In the genomic region with DNA sequence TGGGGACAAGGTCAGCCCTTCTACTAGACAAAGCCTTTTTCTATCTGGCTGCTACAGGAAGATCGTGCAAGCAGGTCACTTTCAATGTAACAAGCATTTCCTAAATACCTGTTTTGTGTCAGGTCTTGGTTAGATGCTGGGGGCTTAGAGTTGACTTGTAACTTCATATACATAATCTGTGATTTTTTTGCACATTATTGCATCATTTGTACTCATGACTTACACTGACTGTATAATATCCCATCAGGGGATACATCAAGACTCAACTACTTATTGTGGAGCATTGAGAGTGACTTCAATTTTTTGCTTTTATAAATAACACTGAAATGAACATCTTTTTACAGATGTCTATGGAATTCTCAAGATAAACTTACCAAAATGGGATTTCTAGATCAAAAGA, we compare ENCODE assay signal across 27 cellular contexts.
DNase-seq lines count a peak whose midpoint lies in the region; ATAC-seq and TF ChIP-seq lines count a peak whose summit lies in the region.
"Had no signal": no experiment of that assay in that cellular context is flagged by ENCODE, and none has a peak within 500 bp of the region (broad histone marks: within the 10 kb centered on the region; RNA-seq: fewer than 3 reads in every experiment).

No MANE protein-coding gene starts in this region.

- H3K27me3 ChIP-seq in right atrium auricular region = no peaks in the 10 kb centered on the region
- no peaks in the 10 kb centered on the region for H3K27me3 ChIP-seq in Karpas-422 (ENCODE audit: low read length)
- no peaks in the 10 kb centered on the region for H3K27me3 ChIP-seq in dorsolateral prefrontal cortex
- no peaks in the 10 kb centered on the region for H3K27me3 ChIP-seq in gastrocnemius medialis
- H3K27me3 ChIP-seq in foreskin keratinocyte = no peaks in the 10 kb centered on the region

- H3K4me3 ChIP-seq in right atrium auricular region = no peak overlapping the region
- H3K4me3 ChIP-seq in Karpas-422 (ENCODE audit: low read length) = no peak overlapping the region
- H3K4me3 ChIP-seq in dorsolateral prefrontal cortex = no peak overlapping the region
- H3K4me3 ChIP-seq in gastrocnemius medialis = no peak overlapping the region
- H3K4me3 ChIP-seq: GM12878, GM23338, PC-9, SK-N-MC had no signal

- no peak for TF ChIP-seq POLR2A in gastrocnemius medialis (IDR thresholded peaks at IDR 0.05)

- DNase-seq in right atrium auricular region (ENCODE audit: low spot score) (no peak), cardiac septum (ENCODE audit: low spot score) (no peak), Karpas-422 (no peak), dorsolateral prefrontal cortex (no peak), gastrocnemius medialis (no peak), activated gamma-delta T cell treated with Interleukin-2 at 50 U/mL for 16 hours (no peak), foreskin keratinocyte (no peak), SIG-M5 treated with dmso at 0.1 percent for 504 hours (lab: John Stamatoyannopoulos, UW; ENCODE audit: unreplicated experiment) (no peak)
- DNase-seq: AML-193; C1 segment of cervical spinal cord; CD4-positive, alpha-beta memory T cell; COR-L47; DMS53; H9; KG1; MM.1S; NCI-H1694; NCI-H2029 treated with DMSO at 0.1 percent for 48 hours; NCI-H446 treated with DMSO at 0.1 percent for 48 hours; NCI-H526; NCI-H82; NK-92 treated with Interleukin-12 subunit alpha and Interleukin-12 subunit beta, amount 100 ng/mL, for 24 hours; PC-9; SHP77 had no signal

- in situ Hi-C loops in gastrocnemius medialis (cut with MboI; ENCODE audit: low sequenced_read_pairs in 4 of 4) = no loop called here

- no peak overlapping the region for H3K4me2 ChIP-seq in Karpas-422 (ENCODE audit: low read depth, low read length, poor library complexity, severe bottlenecking)
- H3K4me2 ChIP-seq: GM23338, PC-9 had no signal

- no peak for TF ChIP-seq CTCF in right atrium auricular region (IDR thresholded peaks at IDR 0.05)
- TF ChIP-seq CTCF in dorsolateral prefrontal cortex (IDR thresholded peaks at IDR 0.05 in 54 of 56, conservative IDR thresholded peaks at IDR 0.05 in 2 of 56; ENCODE audit: low read depth in 1 of 56, partially characterized antibody in 56 of 56) = no peak
- no peak for TF ChIP-seq CTCF in gastrocnemius medialis (IDR thresholded peaks at IDR 0.05 in 4 of 5, conservative IDR thresholded peaks at IDR 0.05 in 1 of 5)
- no peak for TF ChIP-seq CTCF in foreskin keratinocyte (conservative IDR thresholded peaks at IDR 0.05)

- intact Hi-C loops in cardiac septum (cut with DNase I) = no loop called here
- intact Hi-C loops in dorsolateral prefrontal cortex (cut with DNase I) = no loop called here
- intact Hi-C loops in gastrocnemius medialis (cut with DNase I; ENCODE audit: low total_unique reads) = no loop called here

- H3K36me3 ChIP-seq in right atrium auricular region = no peaks in the 10 kb centered on the region
- H3K36me3 ChIP-seq in Karpas-422 (ENCODE audit: insufficient read depth, low read length) = no peaks in the 10 kb centered on the region
- H3K36me3 ChIP-seq in gastrocnemius medialis = no peaks in the 10 kb centered on the region

- no peaks in the 10 kb centered on the region for H4K20me1 ChIP-seq in Karpas-422 (ENCODE audit: insufficient read depth, low read depth, low read length)

- ATAC-seq in gastrocnemius medialis (no peak), foreskin keratinocyte (no peak)
- ATAC-seq: GM12878, GM23338 had no signal

- H3K79me2 ChIP-seq in Karpas-422 (ENCODE audit: low read length) = no peaks in the 10 kb centered on the region

- H2AFZ ChIP-seq in Karpas-422 (ENCODE audit: low read length) = no peak overlapping the region
- H2AFZ ChIP-seq: GM23338, PC-9 had no signal

- no peaks in the 10 kb centered on the region for H3K9me2 ChIP-seq in Karpas-422 (replicated peaks; ENCODE audit: insufficient read depth, low read length)

- no peak overlapping the region for H3K9ac ChIP-seq in Karpas-422 (ENCODE audit: low read length)

- H3K9me3 ChIP-seq in right atrium auricular region (no peaks in the 10 kb centered on the region), Karpas-422 (ENCODE audit: low read length) (no peaks in the 10 kb centered on the region), gastrocnemius medialis (no peaks in the 10 kb centered on the region)

- H3K27ac ChIP-seq in right atrium auricular region (peak overlapping the region; percentile 64 to 76), Karpas-422 (ENCODE audit: low read length) (peak overlapping the region; percentile 42; the same call in 1 of the 2 replicates), dorsolateral prefrontal cortex (peak overlapping the region in 38 of 59 donors; percentile 1 to 90 (median 71)), gastrocnemius medialis (peak overlapping the region; percentile 53 to 86 (median 78)), foreskin keratinocyte (no peak overlapping the region)
- H3K27ac ChIP-seq: PC-9, SK-N-MC had no signal

- H3K4me1 ChIP-seq in right atrium auricular region (peaks cover 0 to 92% of the 10 kb centered on the region in 2 donors), Karpas-422 (ENCODE audit: low read length) (peaks cover 49% of the 10 kb centered on the region), gastrocnemius medialis (peaks cover 35 to 42% of the 10 kb centered on the region in 2 donors), foreskin keratinocyte (peaks cover 8% of the 10 kb centered on the region)
